29 cellular contexts compared by ENCODE assay signal in genomic region chr20:42020316-42020715, GRCh38.
"Had no signal": no experiment of that assay in that cellular context is flagged by ENCODE, and none has a peak within 500 bp of the region (broad histone marks: within the 10 kb centered on the region; RNA-seq: fewer than 3 reads in every experiment).

No MANE protein-coding gene starts in this region.

- H3K9me3 ChIP-seq: lower lobe of right lung, neutrophil, right atrium auricular region, right lobe of liver, stomach, testis, thyroid gland, transverse colon, upper lobe of left lung, vagina had no signal

- H3K27me3 ChIP-seq: hepatocyte, neural progenitor cell, neutrophil, right atrium auricular region, right lobe of liver, stomach, testis, thyroid gland, transverse colon, upper lobe of left lung, vagina had no signal

- H3K9me3 Mint-ChIP-seq: mesothelial cell of epicardium, nephron progenitor cell, neural progenitor cell had no signal

- H3K9ac ChIP-seq: neural progenitor cell had no signal

- DNase-seq: left colon; left lung; lower lobe of right lung; mammary epithelial cell; mesenchymal stem cell; naive B cell; natural killer cell; nephron progenitor cell; occipital lobe; right lobe of liver; stimulated activated CD4-positive, alpha-beta T cell treated with anti-CD3 and anti-CD28 coated beads, Interleukin-12 subunit alpha, Interleukin-12 subunit beta, amount 100 ng/mL, for 4 hours; stimulated activated CD4-positive, alpha-beta T cell treated with anti-CD3 and anti-CD28 coated beads, Interleukin-15, amount 100 ng/mL, for 24 hours; stimulated activated CD4-positive, alpha-beta T cell treated with anti-CD3 and anti-CD28 coated beads, Interleukin-2, amount 100 ng/mL, for 24 hours; stimulated activated CD4-positive, alpha-beta T cell treated with anti-CD3 and anti-CD28 coated beads, Interleukin-4, amount 100 ng/mL, for 1 hour; stimulated activated naive B cell treated with anti-CD40 and anti-IgM and Interleukin-4, amounts not matched to agents 10 μg/mL and 1 μg/mL and 100 μg/mL, for 72 hours; stimulated activated naive CD8-positive, alpha-beta T cell treated with anti-CD3 and anti-CD28 coated beads, Interleukin-15, Interleukin-2, amounts not matched to agents 100 U/mL and 50 U/mL, for 24 hours; stomach; testis; thyroid gland; transverse colon; upper lobe of left lung had no signal

- H3K4me3 ChIP-seq: hepatocyte, left lung, lower lobe of right lung, neural progenitor cell, right atrium auricular region, right lobe of liver, skin epidermis, stomach, testis, thyroid gland, transverse colon, upper lobe of left lung, vagina had no signal

- H3K4me1 Mint-ChIP-seq: mesothelial cell of epicardium; naive B cell; natural killer cell; nephron progenitor cell; neural progenitor cell; stimulated activated naive B cell treated with anti-CD40 and anti-IgM and Interleukin-4, amounts not matched to agents 10 μg/mL and 1 μg/mL and 100 μg/mL, for 72 hours had no signal

- H3K79me2 ChIP-seq: hepatocyte had no signal

- H3K4me2 ChIP-seq: hepatocyte, neural progenitor cell had no signal

- H3K27me3 Mint-ChIP-seq: stimulated activated naive B cell treated with anti-CD40 and anti-IgM and Interleukin-4, amounts not matched to agents 10 μg/mL and 1 μg/mL and 100 μg/mL, for 72 hours had no signal

- H3K4me3 Mint-ChIP-seq: mesothelial cell of epicardium; naive B cell; natural killer cell; nephron progenitor cell; neural progenitor cell; stimulated activated naive B cell treated with anti-CD40 and anti-IgM and Interleukin-4, amounts not matched to agents 10 μg/mL and 1 μg/mL and 100 μg/mL, for 72 hours had no signal

- H3K36me3 ChIP-seq: left lung, lower lobe of right lung, neural progenitor cell, neutrophil, right atrium auricular region, right lobe of liver, stomach, thyroid gland, transverse colon, upper lobe of left lung, vagina had no signal

- H3K27ac Mint-ChIP-seq: mesothelial cell of epicardium; naive B cell; natural killer cell; nephron progenitor cell; neural progenitor cell; progenitor cell of endocrine pancreas; stimulated activated naive B cell treated with anti-CD40 and anti-IgM and Interleukin-4, amounts not matched to agents 10 μg/mL and 1 μg/mL and 100 μg/mL, for 72 hours had no signal

- H2AFZ ChIP-seq: hepatocyte, neural progenitor cell had no signal

- H3K27ac ChIP-seq: hepatocyte, left lung, lower lobe of right lung, neural progenitor cell, neutrophil, right atrium auricular region, right lobe of liver, skin epidermis, stomach, testis, thyroid gland, transverse colon, upper lobe of left lung, vagina had no signal

- H3K36me3 Mint-ChIP-seq: mesothelial cell of epicardium; naive B cell; natural killer cell; neural progenitor cell; stimulated activated naive B cell treated with anti-CD40 and anti-IgM and Interleukin-4, amounts not matched to agents 10 μg/mL and 1 μg/mL and 100 μg/mL, for 72 hours had no signal

- H3K4me1 ChIP-seq: left lung, lower lobe of right lung, neural progenitor cell, right atrium auricular region, right lobe of liver, stomach, testis, thyroid gland, transverse colon, upper lobe of left lung, vagina had no signal
